In the genomic region with DNA sequence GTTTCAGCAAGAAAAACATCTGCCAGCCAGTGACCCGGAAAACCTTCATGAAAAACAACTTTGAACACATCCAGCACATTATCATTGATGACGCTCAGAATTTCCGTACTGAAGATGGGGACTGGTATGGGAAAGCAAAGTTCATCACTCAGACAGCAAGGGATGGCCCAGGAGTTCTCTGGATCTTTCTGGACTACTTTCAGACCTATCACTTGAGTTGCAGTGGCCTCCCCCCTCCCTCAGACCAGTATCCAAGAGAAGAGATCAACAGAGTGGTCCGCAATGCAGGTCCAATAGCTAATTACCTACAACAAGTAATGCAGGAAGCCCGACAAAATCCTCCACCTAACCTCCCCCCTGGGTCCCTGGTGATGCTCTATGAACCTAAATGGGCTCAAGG, we compare ENCODE assay signal across 12 cellular contexts.
"Had no signal": no experiment of that assay in that cellular context is flagged by ENCODE, and none has a peak within 500 bp of the region (broad histone marks: within the 10 kb centered on the region; RNA-seq: fewer than 3 reads in every experiment).

No MANE protein-coding gene starts in this region.

- H3K36me3 ChIP-seq: neural progenitor cell had no signal

- H3K9ac ChIP-seq: neural progenitor cell had no signal

- H3K4me3 Mint-ChIP-seq: neural progenitor cell had no signal

- H3K4me1 Mint-ChIP-seq: neural progenitor cell had no signal

- H3K9me3 Mint-ChIP-seq: activated naive CD8-positive, alpha-beta T cell treated with anti-CD3 and anti-CD28 coated beads, Interleukin-2, amount 10 ng/mL, durations not matched to agents 7 days and 5 days; neural progenitor cell had no signal

- H3K27ac Mint-ChIP-seq: activated naive CD8-positive, alpha-beta T cell treated with anti-CD3 and anti-CD28 coated beads, Interleukin-2, amount 10 ng/mL, durations not matched to agents 7 days and 5 days; neural progenitor cell had no signal

- DNase-seq: activated CD4-positive, CD25-positive, alpha-beta regulatory T cell; activated naive CD8-positive, alpha-beta T cell treated with anti-CD3 and anti-CD28 coated beads, Interleukin-2, amount 10 ng/mL, durations not matched to agents 7 days and 5 days; brain microvascular endothelial cell; cortex of kidney; effector CD4-positive, alpha-beta T cell; left cardiac atrium; lower lobe of right lung; pancreas; spleen had no signal

- H3K4me3 ChIP-seq: lower lobe of right lung, neural progenitor cell, pancreas, spleen, thoracic aorta had no signal

- H2AFZ ChIP-seq: neural progenitor cell had no signal

- H3K27me3 ChIP-seq: brain microvascular endothelial cell, neural progenitor cell, pancreas, spleen had no signal

- H3K27ac ChIP-seq: brain microvascular endothelial cell, lower lobe of right lung, neural progenitor cell, pancreas, spleen, thoracic aorta had no signal

- H3K4me2 ChIP-seq: neural progenitor cell had no signal

- H3K27me3 Mint-ChIP-seq: activated naive CD8-positive, alpha-beta T cell treated with anti-CD3 and anti-CD28 coated beads, Interleukin-2, amount 10 ng/mL, durations not matched to agents 7 days and 5 days had no signal

- ATAC-seq: left cardiac atrium, lower lobe of right lung, pancreas, sciatic nerve had no signal

- H3K9me3 ChIP-seq: lower lobe of right lung, pancreas, spleen, thoracic aorta had no signal

- H3K4me1 ChIP-seq: neural progenitor cell, pancreas had no signal
